Comparison of ENCODE assay signal across 8 cellular contexts in genomic region chr7:66994681-66995044, GRCh38. TPM values are rescaled to one million over a fixed set of nuclear protein-coding genes. Genes with fewer than 3 reads are reported as not detected.
DNase-seq lines count a peak whose midpoint lies in the region; ATAC-seq and TF ChIP-seq lines count a peak whose summit lies in the region.
"Not testable (repeated sequence)": the region's sequence is repeated elsewhere in the genome, so short reads cannot be mapped to it uniquely, and the experiment has no call there.

No MANE protein-coding gene starts in this region.

- TF ChIP-seq POLR2A in HCT116 (IDR thresholded peaks at IDR 0.05; ENCODE audit: borderline replicate concordance, extremely low read depth, insufficient read depth, insufficient read length), result not testable (repeated sequence)

- peak; percentile 30 to 46 (median 39); a peak in 4 of 6 replicates for TF ChIP-seq CTCF in HCT116 (IDR thresholded peaks at IDR 0.05 in 2 of 3, conservative IDR thresholded peaks at IDR 0.05 in 1 of 3; ENCODE audit: borderline replicate concordance in 1 of 3, insufficient read depth in 1 of 3, low read depth in 2 of 3, low read length in 2 of 3)

- H4K20me1 ChIP-seq in HCT116 (ENCODE audit: insufficient read depth), result not testable (repeated sequence)

- H3K4me1 ChIP-seq in HCT116 (ENCODE audit: control insufficient read depth in 1 of 2, insufficient read depth in 2 of 2, low read length in 2 of 2); adipocyte (ENCODE audit: control insufficient read depth, insufficient read depth, low read length): not testable (repeated sequence)
- peaks cover 0 to 14% (median 11%) of the 10 kb centered on the region in 5 donors for H3K4me1 ChIP-seq in subcutaneous abdominal adipose tissue (ENCODE audit: control insufficient read depth in 5 of 5, insufficient read depth in 5 of 5, low read length in 5 of 5)

- H2AFZ ChIP-seq in HCT116 (ENCODE audit: low read depth, low read length, poor library complexity, severe bottlenecking), result not testable (repeated sequence)

- H3K4me3 ChIP-seq in HCT116 (replicated peaks in 1 of 2; ENCODE audit: low read depth in 1 of 2, low read length in 2 of 2) (peak overlapping the region; percentile 62 to 71), adipocyte (ENCODE audit: low read length) (peak overlapping the region; percentile 84), subcutaneous abdominal adipose tissue (ENCODE audit: low read depth in 1 of 5, low read length in 5 of 5) (peak overlapping the region; percentile 73 to 85 (median 80))

- peaks cover 31% of the 10 kb centered on the region for H3K79me2 ChIP-seq in HCT116 (ENCODE audit: insufficient read depth, low read length)

- intact Hi-C loops in HCT116 (cut with micrococcal nuclease), result loop anchor here (2.0 to 10.0 kb wide), 2 partner anchors 150 to 970 kb away; no protein-coding TSS in a partner anchor
- intact Hi-C loops in Right ventricle myocardium inferior (cut with DNase I), result loop anchor here (2.0 to 5.0 kb wide), 2 partner anchors 74 to 152 kb away; partner anchors contain the start of gene TMEM248

- H3K9me2 ChIP-seq in HCT116 (ENCODE audit: insufficient read depth), result not testable (repeated sequence)

- DNase-seq in EH (ENCODE audit: low read depth) (peak; percentile 95), HCT116 (ENCODE audit: low read depth, low spot score) (peak; percentile 55), NCI-H1105 treated with DMSO at 0.1 percent for 48 hours (lab: John Stamatoyannopoulos, UW) (peak; percentile 24), T-helper 1 cell (peak; percentile 10 to 76 (median 36)), adipocyte (ENCODE audit: low read depth) (peak; percentile 90), Right ventricle myocardium inferior (ENCODE audit: missing footprints) (peak; percentile 77), nucleus accumbens (lab: John Stamatoyannopoulos, UW) (peak in 45 of 56 donors; percentile 1 to 64 (median 19))

- RAD21 ChIA-PET in HCT116 (lab: Charles Lee; ENCODE audit: low non-redundant PET in 1 of 2, low total read pairs in 2 of 2, uncharacterized antibody in 2 of 2, unreplicated experiment in 2 of 2), result not testable (repeated sequence)

- peak overlapping the region; percentile 79 for H3K4me2 ChIP-seq in HCT116 (ENCODE audit: low read length)

- not testable (repeated sequence) for H3K36me3 ChIP-seq in HCT116 (ENCODE audit: control insufficient read depth in 1 of 2, insufficient read depth in 2 of 2, low read length in 2 of 2)
- peaks cover 30% of the 10 kb centered on the region for H3K36me3 ChIP-seq in adipocyte (ENCODE audit: control insufficient read depth, insufficient read depth, low read length, severe bottlenecking)
- H3K36me3 ChIP-seq in subcutaneous abdominal adipose tissue (ENCODE audit: control insufficient read depth in 5 of 5, insufficient read depth in 5 of 5, low read length in 5 of 5), result peaks cover 8 to 29% (median 15%) of the 10 kb centered on the region in 5 donors

- peak; percentile 31; the same call in 1 of the 2 replicates for TF ChIP-seq RAD21 in HCT116 (IDR thresholded peaks at IDR 0.05; ENCODE audit: low read depth)

- POLR2A ChIA-PET in HCT116 (lab: Charles Lee), result not testable (repeated sequence)

- ATAC-seq in HCT116, result peak; percentile 58
- peak; percentile 74 for ATAC-seq in Right ventricle myocardium inferior

- H3K9ac ChIP-seq in HCT116 (ENCODE audit: low read length) (peak overlapping the region; percentile 75), adipocyte (ENCODE audit: low read length) (peak overlapping the region; percentile 96), subcutaneous abdominal adipose tissue (ENCODE audit: low read length in 5 of 5) (peak overlapping the region; percentile 35 to 98 (median 93))

- H3K27me3 ChIP-seq in HCT116 (ENCODE audit: insufficient read depth, low read length); adipocyte (replicated peaks; ENCODE audit: control insufficient read depth, insufficient read depth, low read length); subcutaneous abdominal adipose tissue (ENCODE audit: control insufficient read depth in 5 of 5, insufficient read depth in 4 of 5, low read length in 5 of 5): not testable (repeated sequence)

- H3K9me3 ChIP-seq in HCT116 (ENCODE audit: control insufficient read depth in 1 of 2, insufficient read depth in 1 of 2, low read depth in 1 of 2, low read length in 2 of 2); adipocyte (ENCODE audit: control insufficient read depth, low read length); subcutaneous abdominal adipose tissue (ENCODE audit: control insufficient read depth in 5 of 5, low read length in 5 of 5): not testable (repeated sequence)

- not testable (repeated sequence) for BruUV-seq in HCT116 (replicated peaks; lab: Mats Ljungman, UMichigan)

- CTCF ChIA-PET in HCT116 (lab: Charles Lee), result not testable (repeated sequence)

- peak overlapping the region; percentile 78 for H3K27ac ChIP-seq in HCT116 (ENCODE audit: low read depth, low read length)
- H3K27ac ChIP-seq in subcutaneous abdominal adipose tissue (ENCODE audit: low read depth, low read length), result peak overlapping the region; percentile 96

TF ChIP-seq in HCT116, 20 proteins besides CTCF, POLR2A, EP300 and RAD21:
- TF ChIP-seq MAX (IDR thresholded peaks at IDR 0.05) (peak; percentile 47; the same call in 1 of the 2 replicates), CBX3 (IDR thresholded peaks at IDR 0.05; ENCODE audit: low read depth) (peak; percentile 56; the same call in 1 of the 2 replicates)

RNA-seq across cellular contexts. Expression of gene SBDS, which starts 0.7 kb away (rescaled TPM):
- 50.1 TPM for total RNA-seq in HCT116 (2021; ENCODE audit: unreplicated experiment)
- 37.4 and 41.0 TPM in 2 replicates for polyA plus RNA-seq in HCT116 (2012)
- 210 TPM for total RNA-seq in Right ventricle myocardium inferior

RNA-seq across cellular contexts. Expression of gene TYW1, which starts 2.0 kb away (rescaled TPM):
- total RNA-seq in HCT116 (2021; ENCODE audit: unreplicated experiment) (16.6 TPM), Right ventricle myocardium inferior (10.7 TPM)
- 8.9 and 9.6 TPM in 2 replicates for polyA plus RNA-seq in HCT116 (2012)

Comparison
In these comparisons a context has a peak if more than half of its experiments do, and no peak if none do; other contexts are left out.
1. Peak in every context shown above with its lines: DNase-seq, ATAC-seq, H3K4me3 ChIP-seq and H3K27ac ChIP-seq.
2. DNase-seq: peak in every context shown above with its lines; median percentile 95 in EH; 90 in adipocyte; 77 in Right ventricle myocardium inferior; 55 in HCT116; 36 in T-helper 1 cell; 24 in NCI-H1105 treated with DMSO at 0.1 percent for 48 hours; 19 in nucleus accumbens.